9 cellular contexts compared by ENCODE assay signal in genomic region chr2:86584164-86584913, GRCh38. TPM values are rescaled to one million over a fixed set of nuclear protein-coding genes. Genes with fewer than 3 reads are reported as not detected.
DNase-seq lines count a peak whose midpoint lies in the region; ATAC-seq, FAIRE-seq and TF ChIP-seq lines count a peak whose summit lies in the region.
"Had no signal": no experiment of that assay in that cellular context is flagged by ENCODE, and none has a peak within 500 bp of the region (broad histone marks: within the 10 kb centered on the region; RNA-seq: fewer than 3 reads in every experiment).

No MANE protein-coding gene starts in this region.

- H3K27me3 Mint-ChIP-seq in activated CD4-positive, alpha-beta memory T cell treated with anti-CD3 and anti-CD28 coated beads, Interleukin-2, amount 10 ng/mL, durations not matched to agents 7 days and 5 days, result peaks cover 4% of the 10 kb centered on the region

- no peaks in the 10 kb centered on the region for H3K27me3 ChIP-seq in lung (ENCODE audit: control insufficient read depth, insufficient read depth)

- TF ChIP-seq CTCF in lung (IDR thresholded peaks at IDR 0.05; ENCODE audit: control extremely low read depth, extremely low read depth), result no peak

- CTCF ChIA-PET in activated CD4-positive, alpha-beta memory T cell treated with anti-CD3 and anti-CD28 coated beads, Interleukin-2, amount 10 ng/mL, durations not matched to agents 7 days and 5 days (lab: Charles Lee), result interaction anchor here (1.2 kb wide), 1 partner anchor 37 kb away, joined by 4 read pairs; no protein-coding TSS in a partner anchor

- ATAC-seq in HG02870 (IDR thresholded peaks at IDR 0.05; ENCODE audit: unreplicated experiment), result peak; percentile 80
- peak; percentile 77 for ATAC-seq in lung (ENCODE audit: insufficient read depth, low FRiP score)
- ATAC-seq: HCT116 had no signal

- peak overlapping the region; percentile 89 for H3K27ac Mint-ChIP-seq in activated CD4-positive, alpha-beta memory T cell treated with anti-CD3 and anti-CD28 coated beads, Interleukin-2, amount 10 ng/mL, durations not matched to agents 7 days and 5 days

- H3K4me3 Mint-ChIP-seq in activated CD4-positive, alpha-beta memory T cell treated with anti-CD3 and anti-CD28 coated beads, Interleukin-2, amount 10 ng/mL, durations not matched to agents 7 days and 5 days, result no peak overlapping the region

- H3K4me1 Mint-ChIP-seq in activated CD4-positive, alpha-beta memory T cell treated with anti-CD3 and anti-CD28 coated beads, Interleukin-2, amount 10 ng/mL, durations not matched to agents 7 days and 5 days, result peaks cover 23% of the 10 kb centered on the region

- H3K9me3 ChIP-seq in lung (ENCODE audit: control insufficient read depth in 2 of 2, insufficient read depth in 1 of 2, low read length in 1 of 2), result no peaks in the 10 kb centered on the region

- TF ChIP-seq POLR2A in GM12891 (IDR thresholded peaks at IDR 0.05; ENCODE audit: low read depth, low read length), result no peak

- no peak overlapping the region for H3K4me3 ChIP-seq in lung

- H3K4me1 ChIP-seq in lung (ENCODE audit: control insufficient read depth in 2 of 2, insufficient read depth in 2 of 2, low read length in 2 of 2), result no peaks in the 10 kb centered on the region

- DNase-seq in GM12891 (ENCODE audit: insufficient read length, low spot score) (no peak), lung (ENCODE audit: low spot score) (no peak), C1 segment of cervical spinal cord (lab: John Stamatoyannopoulos, UW) (no peak), DMS 273 treated with DMSO at 0.1 percent for 48 hours (lab: John Stamatoyannopoulos, UW) (no peak), AG20443 (ENCODE audit: low spot score) (no peak), islet precursor cell (no peak)
- DNase-seq in activated CD4-positive, alpha-beta memory T cell treated with anti-CD3 and anti-CD28 coated beads, Interleukin-2, amount 10 ng/mL, durations not matched to agents 7 days and 5 days, result peak; percentile 31

- peaks cover 25% of the 10 kb centered on the region for H3K36me3 Mint-ChIP-seq in activated CD4-positive, alpha-beta memory T cell treated with anti-CD3 and anti-CD28 coated beads, Interleukin-2, amount 10 ng/mL, durations not matched to agents 7 days and 5 days (ENCODE audit: low read depth)

- peak; percentile 64 for FAIRE-seq in GM12891 (lab: Jason Lieb, UNC)

- H3K27ac ChIP-seq in lung (ENCODE audit: low read depth in 1 of 2, low read length in 1 of 2), result no peak overlapping the region

- POLR2A ChIA-PET in activated CD4-positive, alpha-beta memory T cell treated with anti-CD3 and anti-CD28 coated beads, Interleukin-2, amount 10 ng/mL, durations not matched to agents 7 days and 5 days (lab: Charles Lee), result interaction anchor here (0.7 to 4.3 kb wide), 5 partner anchors 21 to 389 kb away, joined by 3 to 30 read pairs (median 18); partner anchors contain the start of genes CHMP3, IMMT and KDM3A

- WGBS in lung, 2 donors, result 88 to 97% methylated on average over 1 of the region's 1 CpG

- H3K36me3 ChIP-seq in lung (ENCODE audit: control insufficient read depth in 2 of 2, insufficient read depth in 2 of 2, low read length in 2 of 2), result no peaks in the 10 kb centered on the region

- H3K9me3 Mint-ChIP-seq in activated CD4-positive, alpha-beta memory T cell treated with anti-CD3 and anti-CD28 coated beads, Interleukin-2, amount 10 ng/mL, durations not matched to agents 7 days and 5 days, result peaks cover 16% of the 10 kb centered on the region

TF ChIP-seq in GM12891, 5 proteins besides CTCF, POLR2A, EP300 and RAD21:
- peak; percentile 27 for TF ChIP-seq PAX5 (IDR thresholded peaks at IDR 0.05; ENCODE audit: insufficient read depth, low read length, severe bottlenecking)
- TF ChIP-seq SPI1 (IDR thresholded peaks at IDR 0.05; ENCODE audit: low read depth, low read length), result no peak

RNA-seq across cellular contexts. Expression of gene CHMP3, which starts 21.1 kb away (rescaled TPM):
- polyA plus RNA-seq in GM12891 (2012; ENCODE audit: low read depth, missing spikeins), result 28.5 TPM
- total RNA-seq in activated CD4-positive, alpha-beta memory T cell treated with anti-CD3 and anti-CD28 coated beads, Interleukin-2, amount 10 ng/mL, durations not matched to agents 7 days and 5 days, result 10 to 100 TPM; 39.1 to 41.5 TPM
- total RNA-seq in lung, result 100 to 1,000 TPM in 1 of 2 donors, 10 to 100 TPM in 1; 72.8 to 126 TPM
- 100 to 1,000 TPM in 1 of 2 donors, 10 to 100 TPM in 1; 49.4 to 127 TPM for polyA plus RNA-seq in lung

RNA-seq across cellular contexts. Expression of gene RNF103, which starts 39.3 kb away (rescaled TPM):
- 5.4 TPM for polyA plus RNA-seq in GM12891 (2012; ENCODE audit: low read depth, missing spikeins)
- total RNA-seq in activated CD4-positive, alpha-beta memory T cell treated with anti-CD3 and anti-CD28 coated beads, Interleukin-2, amount 10 ng/mL, durations not matched to agents 7 days and 5 days, result 10 to 100 TPM; 18.9 to 19.9 TPM
- 10 to 100 TPM; 24.0 to 46.0 TPM for total RNA-seq in lung
- polyA plus RNA-seq in lung, result 10 to 100 TPM; 11.8 to 14.9 TPM
